ENCODE assay signal across 9 cellular contexts in the genomic region with DNA sequence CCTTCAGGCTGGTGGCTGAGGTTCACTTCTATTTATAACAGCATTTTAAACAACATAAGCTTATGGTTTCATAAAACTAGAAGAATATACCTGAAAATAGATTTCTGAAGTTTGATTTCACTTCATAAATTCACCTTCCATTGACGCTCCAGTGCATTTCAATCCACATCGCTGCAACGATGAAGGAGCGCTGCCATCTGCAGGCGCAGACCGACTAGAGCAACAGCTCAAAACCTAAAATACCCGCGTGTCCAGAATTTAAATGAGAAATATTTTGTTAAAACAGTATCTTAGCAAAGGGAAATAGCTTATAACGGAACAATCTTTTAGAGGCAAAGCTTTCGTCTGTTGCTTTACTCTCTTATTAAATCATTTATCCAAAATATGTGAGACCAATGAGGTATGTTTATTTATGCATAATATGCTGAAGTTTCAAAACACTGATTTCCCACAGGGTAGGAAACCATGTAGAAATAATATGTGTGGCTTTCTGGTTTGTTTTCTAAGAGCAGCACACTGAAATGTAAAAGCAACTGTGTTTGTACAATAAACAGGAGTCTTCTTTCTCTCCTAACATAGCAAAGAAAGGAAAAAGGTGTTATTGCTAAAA.
A peak's percentile ranks its signal among the peaks of the same experiment; 100 is the strongest.
DNase-seq lines count a peak whose midpoint lies in the region; ATAC-seq and TF ChIP-seq lines count a peak whose summit lies in the region.
"Had no signal": no experiment of that assay in that cellular context is flagged by ENCODE, and none has a peak within 500 bp of the region (broad histone marks: within the 10 kb centered on the region; RNA-seq: fewer than 3 reads in every experiment).

No MANE protein-coding gene starts in this region.

- H3K9me3 Mint-ChIP-seq in activated T-cell treated with anti-CD3 and anti-CD28 coated beads, Interleukin-2, amount 50 U/mL, for 4 hours, result peaks cover 26% of the 10 kb centered on the region

- no peak for TF ChIP-seq POLR2A in GM18505 (IDR thresholded peaks at IDR 0.05; ENCODE audit: borderline replicate concordance, extremely low read depth, insufficient read depth, insufficient read length)

- no peaks in the 10 kb centered on the region for H3K79me2 ChIP-seq in neural cell (replicated peaks; ENCODE audit: insufficient read depth, low read length)

- no peaks in the 10 kb centered on the region for H3K4me1 Mint-ChIP-seq in activated T-cell treated with anti-CD3 and anti-CD28 coated beads, Interleukin-2, amount 50 U/mL, for 4 hours (ENCODE audit: low read depth)

- H3K4me3 Mint-ChIP-seq in activated T-cell treated with anti-CD3 and anti-CD28 coated beads, Interleukin-2, amount 50 U/mL, for 4 hours, result no peak overlapping the region

- no peak for ATAC-seq in activated T-cell treated with anti-CD3 and anti-CD28 coated beads, Interleukin-2, amount 50 U/mL, for 4 hours
- no peak for ATAC-seq in GM18505 (IDR thresholded peaks at IDR 0.05; ENCODE audit: unreplicated experiment)
- ATAC-seq in stimulated activated naive CD8-positive, alpha-beta T cell treated with anti-CD3 and anti-CD28 coated beads, Interleukin-15, Interleukin-2, amounts not matched to agents 100 U/mL and 50 U/mL, for 24 hours, result no peak

- H2AFZ ChIP-seq in neural cell (ENCODE audit: low read depth, low read length), result no peak overlapping the region

- no peak overlapping the region for H3K4me3 ChIP-seq in neural cell (ENCODE audit: low read length)

- H3K9me3 ChIP-seq in neural cell (ENCODE audit: low read length), result no peaks in the 10 kb centered on the region

- no peak for TF ChIP-seq EP300 in neural cell (conservative IDR thresholded peaks at IDR 0.05; ENCODE audit: poor library complexity, severe bottlenecking)

- TF ChIP-seq CTCF in neural cell (IDR thresholded peaks at IDR 0.05; ENCODE audit: poor library complexity, severe bottlenecking), result peak; percentile 89

- H3K9me2 ChIP-seq in neural cell (ENCODE audit: insufficient read depth, low read length), result no peaks in the 10 kb centered on the region

- no peaks in the 10 kb centered on the region for H3K36me3 Mint-ChIP-seq in activated T-cell treated with anti-CD3 and anti-CD28 coated beads, Interleukin-2, amount 50 U/mL, for 4 hours (ENCODE audit: insufficient read depth)

- no peak overlapping the region for H3K9ac ChIP-seq in neural cell (ENCODE audit: low read length)

- H3K27me3 ChIP-seq in neural cell (ENCODE audit: insufficient read depth, low read depth, low read length), result no peaks in the 10 kb centered on the region

- H3F3A ChIP-seq in neural cell (ENCODE audit: insufficient read depth, low read length, poor library complexity, severe bottlenecking), result no peaks in the 10 kb centered on the region

- no peaks in the 10 kb centered on the region for H3K36me3 ChIP-seq in neural cell (ENCODE audit: insufficient read depth, low read length)

- DNase-seq in DMS114 treated with DMSO at 0.1 percent for 48 hours (lab: John Stamatoyannopoulos, UW; ENCODE audit: unreplicated experiment) (peak; percentile 16), NCI-H2029 treated with DMSO at 0.1 percent for 48 hours (lab: John Stamatoyannopoulos, UW) (peak; percentile 13), dermis blood vessel endothelial cell (peak; percentile 69), NK-92 (lab: John Stamatoyannopoulos, UW; ENCODE audit: unreplicated experiment) (no peak)
- no peak for DNase-seq in activated T-cell treated with anti-CD3 and anti-CD28 coated beads, Interleukin-2, amount 50 U/mL, for 4 hours
- no peak for DNase-seq in stimulated activated naive CD8-positive, alpha-beta T cell treated with anti-CD3 and anti-CD28 coated beads, Interleukin-15, Interleukin-2, amounts not matched to agents 100 U/mL and 50 U/mL, for 24 hours

- H4K20me1 ChIP-seq in neural cell (ENCODE audit: insufficient read depth), result no peaks in the 10 kb centered on the region

- H3K27me3 Mint-ChIP-seq in activated T-cell treated with anti-CD3 and anti-CD28 coated beads, Interleukin-2, amount 50 U/mL, for 4 hours (ENCODE audit: low read depth), result no peaks in the 10 kb centered on the region

- H3K4me2 ChIP-seq in neural cell (ENCODE audit: low read length), result no peak overlapping the region

- H3K27ac ChIP-seq in neural cell (ENCODE audit: low read length), result no peak overlapping the region
- H3K27ac ChIP-seq: epithelial cell of prostate had no signal

- TF ChIP-seq RAD21 in neural cell (conservative IDR thresholded peaks at IDR 0.05), result peak; percentile 94

TF ChIP-seq in neural cell, 6 proteins besides CTCF, POLR2A, EP300 and RAD21:
- TF ChIP-seq, protein P1, sequence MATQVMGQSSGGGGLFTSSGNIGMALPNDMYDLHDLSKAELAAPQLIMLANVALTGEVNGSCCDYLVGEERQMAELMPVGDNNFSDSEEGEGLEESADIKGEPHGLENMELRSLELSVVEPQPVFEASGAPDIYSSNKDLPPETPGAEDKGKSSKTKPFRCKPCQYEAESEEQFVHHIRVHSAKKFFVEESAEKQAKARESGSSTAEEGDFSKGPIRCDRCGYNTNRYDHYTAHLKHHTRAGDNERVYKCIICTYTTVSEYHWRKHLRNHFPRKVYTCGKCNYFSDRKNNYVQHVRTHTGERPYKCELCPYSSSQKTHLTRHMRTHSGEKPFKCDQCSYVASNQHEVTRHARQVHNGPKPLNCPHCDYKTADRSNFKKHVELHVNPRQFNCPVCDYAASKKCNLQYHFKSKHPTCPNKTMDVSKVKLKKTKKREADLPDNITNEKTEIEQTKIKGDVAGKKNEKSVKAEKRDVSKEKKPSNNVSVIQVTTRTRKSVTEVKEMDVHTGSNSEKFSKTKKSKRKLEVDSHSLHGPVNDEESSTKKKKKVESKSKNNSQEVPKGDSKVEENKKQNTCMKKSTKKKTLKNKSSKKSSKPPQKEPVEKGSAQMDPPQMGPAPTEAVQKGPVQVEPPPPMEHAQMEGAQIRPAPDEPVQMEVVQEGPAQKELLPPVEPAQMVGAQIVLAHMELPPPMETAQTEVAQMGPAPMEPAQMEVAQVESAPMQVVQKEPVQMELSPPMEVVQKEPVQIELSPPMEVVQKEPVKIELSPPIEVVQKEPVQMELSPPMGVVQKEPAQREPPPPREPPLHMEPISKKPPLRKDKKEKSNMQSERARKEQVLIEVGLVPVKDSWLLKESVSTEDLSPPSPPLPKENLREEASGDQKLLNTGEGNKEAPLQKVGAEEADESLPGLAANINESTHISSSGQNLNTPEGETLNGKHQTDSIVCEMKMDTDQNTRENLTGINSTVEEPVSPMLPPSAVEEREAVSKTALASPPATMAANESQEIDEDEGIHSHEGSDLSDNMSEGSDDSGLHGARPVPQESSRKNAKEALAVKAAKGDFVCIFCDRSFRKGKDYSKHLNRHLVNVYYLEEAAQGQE (IDR thresholded peaks at IDR 0.05; ENCODE audit: borderline replicate concordance), result no peak
- TF ChIP-seq MXI1 (conservative IDR thresholded peaks at IDR 0.05; ENCODE audit: poor library complexity, severe bottlenecking) (no peak), TAF1 (IDR thresholded peaks at IDR 0.05; ENCODE audit: low read depth) (no peak), EZH2 (IDR thresholded peaks at IDR 0.05; ENCODE audit: borderline replicate concordance, insufficient read depth, low read length, poor library complexity, severe bottlenecking) (no peak), SMC3 (conservative IDR thresholded peaks at IDR 0.05; ENCODE audit: poor library complexity) (peak; percentile 92), POLR2AphosphoS5 (IDR thresholded peaks at IDR 0.05) (no peak)

Comparison
In these comparisons a context has a peak if more than half of its experiments do, and no peak if none do; other contexts are left out.
1. DNase-seq: peak in DMS114 treated with DMSO at 0.1 percent for 48 hours (single experiment), NCI-H2029 treated with DMSO at 0.1 percent for 48 hours (single experiment) and dermis blood vessel endothelial cell (single experiment); none in activated T-cell treated with anti-CD3 and anti-CD28 coated beads, Interleukin-2, amount 50 U/mL, for 4 hours (single experiment), NK-92 (single experiment) and stimulated activated naive CD8-positive, alpha-beta T cell treated with anti-CD3 and anti-CD28 coated beads, Interleukin-15, Interleukin-2, amounts not matched to agents 100 U/mL and 50 U/mL, for 24 hours (single experiment).